ENCODE assay signal across 8 cellular contexts in genomic region chr17:19977360-19978205, GRCh38. TPM values are rescaled to one million over a fixed set of nuclear protein-coding genes. Genes with fewer than 3 reads are reported as not detected.
DNase-seq lines count a peak whose midpoint lies in the region; ATAC-seq and TF ChIP-seq lines count a peak whose summit lies in the region.

AKAP10 (minus strand) TSS chr17:19977828; CDS start chr17:19977679, 149 bp downstream.

- peaks cover 50% of the 10 kb centered on the region for H3K79me2 ChIP-seq in neural progenitor cell (ENCODE audit: low read depth)

- H3K9me3 ChIP-seq in RWPE2 (ENCODE audit: severe bottlenecking), result no peaks in the 10 kb centered on the region
- no peaks in the 10 kb centered on the region for H3K9me3 ChIP-seq in neural progenitor cell (ENCODE audit: low read depth)

- peaks cover 19% of the 10 kb centered on the region for H4K20me1 ChIP-seq in neural progenitor cell (ENCODE audit: low read depth)

- H3K4me1 ChIP-seq in RWPE2 (ENCODE audit: insufficient read depth, poor library complexity, severe bottlenecking) (no peaks in the 10 kb centered on the region), neural progenitor cell (peaks cover 30% of the 10 kb centered on the region)

- H3K27me3 ChIP-seq in RWPE2 (ENCODE audit: insufficient read depth, poor library complexity, severe bottlenecking) (no peaks in the 10 kb centered on the region), neural progenitor cell (no peaks in the 10 kb centered on the region)

- DNase-seq in ELF-1 (ENCODE audit: low read depth, low spot score), result peak; percentile 88
- DNase-seq in GOT3 (lab: John Stamatoyannopoulos, UW), result peak; percentile 53
- peak; percentile 19 for DNase-seq in LNCaP clone FGC (ENCODE audit: low read depth)
- DNase-seq in RWPE2 (ENCODE audit: low spot score), result peak; percentile 89
- peak; percentile 98 for DNase-seq in activated effector memory CD4-positive, alpha-beta T cell treated with anti-CD3 and anti-CD28 coated beads, Interleukin-2, amount 50 U/mL, for 16 hours
- peak; percentile 78 to 94 for DNase-seq in foreskin fibroblast
- peak; percentile 93 for DNase-seq in neural progenitor cell (ENCODE audit: low spot score)
- peak; percentile 73 for DNase-seq in stromal cell of bone marrow (ENCODE audit: low read depth)

- H3K27ac ChIP-seq in RWPE2 (ENCODE audit: poor library complexity, severe bottlenecking), result peak within 1 kb of the TSS; percentile 69
- peak within 1 kb of the TSS; percentile 80 for H3K27ac ChIP-seq in neural progenitor cell

- H3K36me3 ChIP-seq in RWPE2 (ENCODE audit: low read depth), result peaks cover 33% of the 10 kb centered on the region
- H3K36me3 ChIP-seq in neural progenitor cell, result no peaks in the 10 kb centered on the region

- H3F3A ChIP-seq in neural progenitor cell (ENCODE audit: low read depth), result peaks cover 36% of the 10 kb centered on the region

- ATAC-seq in RWPE2 (ENCODE audit: low read depth), result peak; percentile 90

- peak within 1 kb of the TSS; percentile 97 for H3K4me3 ChIP-seq in LNCaP clone FGC (ENCODE audit: low read depth, low read length)
- H3K4me3 ChIP-seq in RWPE2 (ENCODE audit: severe bottlenecking), result peak within 1 kb of the TSS; percentile 93
- H3K4me3 ChIP-seq in foreskin fibroblast (ENCODE audit: low read depth in 1 of 2, low read length in 2 of 2), result peak within 1 kb of the TSS; percentile 72 to 97
- peak within 1 kb of the TSS; percentile 90 for H3K4me3 ChIP-seq in neural progenitor cell

- H2AFZ ChIP-seq in neural progenitor cell (replicated peaks), result peak within 1 kb of the TSS; percentile 82

- TF ChIP-seq CTCF in LNCaP clone FGC (IDR thresholded peaks at IDR 0.05; ENCODE audit: control insufficient read depth, extremely low read depth, insufficient read depth) (no peak), RWPE2 (IDR thresholded peaks at IDR 0.05; ENCODE audit: poor library complexity, severe bottlenecking) (no peak), foreskin fibroblast (IDR thresholded peaks at IDR 0.05; ENCODE audit: low read depth, low read length) (no peak), neural progenitor cell (IDR thresholded peaks at IDR 0.05) (no peak)

- peak within 1 kb of the TSS; percentile 96 for H3K4me3 Mint-ChIP-seq in neural progenitor cell

- H3K36me3 Mint-ChIP-seq in neural progenitor cell, result peaks cover 23% of the 10 kb centered on the region

- H3K27me3 Mint-ChIP-seq in neural progenitor cell (ENCODE audit: insufficient read depth, low read depth), result peaks cover 8% of the 10 kb centered on the region

- H3K9ac ChIP-seq in neural progenitor cell, result peak within 1 kb of the TSS; percentile 81

- H3K27ac Mint-ChIP-seq in neural progenitor cell, result peak within 1 kb of the TSS; percentile 98

- H3K4me1 Mint-ChIP-seq in neural progenitor cell, result peaks cover 23% of the 10 kb centered on the region

- peaks cover 3% of the 10 kb centered on the region for H3K9me3 Mint-ChIP-seq in neural progenitor cell

- peak within 1 kb of the TSS; percentile 98 for H3K4me2 ChIP-seq in neural progenitor cell

RNA-seq across cellular contexts. Expression of gene AKAP10, which starts in this region (rescaled TPM):
- 33.4 and 54.1 TPM in 2 replicates for total RNA-seq in neural progenitor cell (ENCODE audit: low replicate concordance)

Comparison
In these comparisons a context has a peak if more than half of its experiments do, and no peak if none do; other contexts are left out.
1. Peak in every context shown above with its lines: DNase-seq, ATAC-seq, H3K4me3 ChIP-seq and H3K27ac ChIP-seq.
2. DNase-seq: peak in every context shown above with its lines; median percentile 98 in activated effector memory CD4-positive, alpha-beta T cell treated with anti-CD3 and anti-CD28 coated beads, Interleukin-2, amount 50 U/mL, for 16 hours; 93 in neural progenitor cell; 89 in RWPE2; 88 in ELF-1; 86 in foreskin fibroblast; 73 in stromal cell of bone marrow; 53 in GOT3; 19 in LNCaP clone FGC.